ENCODE assay signal across 8 cellular contexts in genomic region chr6:73394577-73395354, GRCh38. TPM values are rescaled to one million over a fixed set of nuclear protein-coding genes. Genes with fewer than 3 reads are reported as not detected.
DNase-seq lines count a peak whose midpoint lies in the region; ATAC-seq lines count a peak whose summit lies in the region.

DDX43 (plus strand) TSS chr6:73394828; CDS start chr6:73394906, 78 bp downstream.

- H3K4me3 Mint-ChIP-seq in activated naive CD4-positive, alpha-beta T cell treated with anti-CD3 and anti-CD28 coated beads for 36 hours = peak within 1 kb of the TSS; percentile 24

- DNase-seq in CMK (ENCODE audit: low read depth) = peak; percentile 68
- peak; percentile 4 for DNase-seq in NCI-H1092 treated with DMSO at 0.1 percent for 48 hours (lab: John Stamatoyannopoulos, UW)
- DNase-seq in activated naive CD4-positive, alpha-beta T cell treated with anti-CD3 and anti-CD28 coated beads for 36 hours = peak; percentile 14
- DNase-seq in iPS-NIHi11 (ENCODE audit: low spot score) = peak; percentile 63
- DNase-seq in stimulated activated CD8-positive, alpha-beta memory T cell treated with anti-CD3 and anti-CD28 coated beads, Interleukin-12 subunit alpha, Interleukin-12 subunit beta, amount 100 ng/mL, for 1 hour (ENCODE audit: low read depth) = peak; percentile 20
- no peak for DNase-seq in A172 (ENCODE audit: low spot score)
- no peak for DNase-seq in NCI-H1048 (lab: John Stamatoyannopoulos, UW)

- CTCF ChIA-PET in activated naive CD4-positive, alpha-beta T cell treated with anti-CD3 and anti-CD28 coated beads for 36 hours (lab: Charles Lee) = no interaction called here

- H3K27me3 Mint-ChIP-seq in activated naive CD4-positive, alpha-beta T cell treated with anti-CD3 and anti-CD28 coated beads for 36 hours (ENCODE audit: low read depth) = no peaks in the 10 kb centered on the region

- no peaks in the 10 kb centered on the region for H3K9me3 Mint-ChIP-seq in activated naive CD4-positive, alpha-beta T cell treated with anti-CD3 and anti-CD28 coated beads for 36 hours

- intact Hi-C loops in activated naive CD4-positive, alpha-beta T cell treated with anti-CD3 and anti-CD28 coated beads for 36 hours (cut with micrococcal nuclease) = no loop called here

- no peak within 1 kb of the TSS for H3K27ac Mint-ChIP-seq in activated naive CD4-positive, alpha-beta T cell treated with anti-CD3 and anti-CD28 coated beads for 36 hours

- no peaks in the 10 kb centered on the region for H3K36me3 Mint-ChIP-seq in activated naive CD4-positive, alpha-beta T cell treated with anti-CD3 and anti-CD28 coated beads for 36 hours (ENCODE audit: low read depth)

- H3K4me1 Mint-ChIP-seq in activated naive CD4-positive, alpha-beta T cell treated with anti-CD3 and anti-CD28 coated beads for 36 hours (ENCODE audit: low read depth) = no peaks in the 10 kb centered on the region

- ATAC-seq in HG02763 (IDR thresholded peaks at IDR 0.05; ENCODE audit: unreplicated experiment) = no peak

RNA-seq across cellular contexts. Expression of gene DDX43, which starts in this region (rescaled TPM):
- not detected for total RNA-seq in activated naive CD4-positive, alpha-beta T cell treated with anti-CD3 and anti-CD28 coated beads for 36 hours
- not detected in 2 replicates for total RNA-seq in A172 (2014; rRNA removed; shearing (Covaris generic))

Comparison
In these comparisons a context has a peak if more than half of its experiments do, and no peak if none do; other contexts are left out.
1. Peak in DNase-seq in activated naive CD4-positive, alpha-beta T cell treated with anti-CD3 and anti-CD28 coated beads for 36 hours; RNA of the gene not detected or under 1 TPM.
2. DNase-seq: peak in CMK (single experiment), NCI-H1092 treated with DMSO at 0.1 percent for 48 hours (single experiment), iPS-NIHi11 (single experiment) and stimulated activated CD8-positive, alpha-beta memory T cell treated with anti-CD3 and anti-CD28 coated beads, Interleukin-12 subunit alpha, Interleukin-12 subunit beta, amount 100 ng/mL, for 1 hour (single experiment); none in A172 (single experiment) and NCI-H1048 (single experiment).